ENCODE assay signal across 21 cellular contexts in the genomic region with DNA sequence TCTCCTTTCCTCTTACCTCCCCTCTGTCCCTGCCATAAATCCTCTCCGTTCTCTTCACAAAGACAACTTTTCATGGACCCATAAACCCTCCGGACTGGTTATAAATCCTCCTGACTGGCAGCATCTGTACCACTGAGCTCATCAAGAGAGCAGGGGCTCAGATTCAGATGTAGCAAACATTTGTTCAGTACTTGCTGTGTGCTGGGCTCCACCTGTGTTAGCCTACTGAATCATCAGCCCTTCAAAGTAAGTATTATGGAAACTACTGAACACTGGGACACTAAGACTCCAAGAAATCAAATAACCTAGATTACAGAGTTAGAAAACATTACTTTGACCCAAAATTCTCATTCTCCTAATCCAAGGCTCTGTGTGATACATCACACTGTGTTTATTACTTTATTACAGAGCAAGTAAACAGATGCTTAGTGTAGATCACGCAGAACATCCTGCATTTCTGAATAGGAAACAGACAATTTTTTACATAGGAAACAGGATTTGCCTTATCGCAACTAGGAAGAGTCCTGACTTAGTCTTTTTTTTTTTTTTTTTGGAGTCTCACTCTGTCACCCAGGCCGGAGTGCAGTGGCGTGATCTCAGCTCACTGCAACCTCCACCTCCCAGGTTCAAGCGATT.
"Had no signal": no experiment of that assay in that cellular context is flagged by ENCODE, and none has a peak within 500 bp of the region (broad histone marks: within the 10 kb centered on the region; RNA-seq: fewer than 3 reads in every experiment).

No MANE protein-coding gene starts in this region.

- H3K4me3 ChIP-seq: colonic mucosa, esophagus muscularis mucosa, gastroesophageal sphincter, heart left ventricle, hepatocyte, left lung, lower lobe of right lung had no signal

- H3K36me3 Mint-ChIP-seq: memory B cell had no signal

- H3K4me2 ChIP-seq: hepatocyte had no signal

- H3K27ac ChIP-seq: colonic mucosa, esophagus muscularis mucosa, foreskin keratinocyte, gastroesophageal sphincter, heart left ventricle, hepatocyte, left lung, lower lobe of right lung had no signal

- ATAC-seq: effector memory CD8-positive, alpha-beta T cell; gastroesophageal sphincter; heart left ventricle; left colon; left lung; left ventricle myocardium superior; lower lobe of right lung had no signal

- DNase-seq: colonic mucosa; cortex of kidney; effector CD8-positive, alpha-beta T cell; effector memory CD8-positive, alpha-beta T cell; endodermal cell; heart left ventricle; immature natural killer cell; islet precursor cell; kidney; left colon; left lung; left ventricle myocardium superior; lower lobe of right lung; mesendoderm; midbrain had no signal

- H2AFZ ChIP-seq: hepatocyte had no signal

- H3K4me3 Mint-ChIP-seq: dendritic cell treated with granulocyte-macrophage colony-stimulating factor and Interleukin-4, amounts not matched to agents 40 ng/mL and 50 ng/mL, for 4 days; effector memory CD8-positive, alpha-beta T cell; endodermal cell; immature natural killer cell; memory B cell had no signal

- H3K4me1 Mint-ChIP-seq: immature natural killer cell, memory B cell had no signal

- H3K79me2 ChIP-seq: hepatocyte had no signal

- H3K4me1 ChIP-seq: colonic mucosa, esophagus muscularis mucosa, foreskin keratinocyte, gastroesophageal sphincter, left lung, lower lobe of right lung had no signal

- H3K27ac Mint-ChIP-seq: dendritic cell treated with granulocyte-macrophage colony-stimulating factor and Interleukin-4, amounts not matched to agents 40 ng/mL and 50 ng/mL, for 4 days; effector memory CD8-positive, alpha-beta T cell; endodermal cell; immature natural killer cell; memory B cell had no signal

- H3K9me3 Mint-ChIP-seq: dendritic cell treated with granulocyte-macrophage colony-stimulating factor and Interleukin-4, amounts not matched to agents 40 ng/mL and 50 ng/mL, for 4 days; endodermal cell; memory B cell had no signal

- H3K27me3 Mint-ChIP-seq: dendritic cell treated with granulocyte-macrophage colony-stimulating factor and Interleukin-4, amounts not matched to agents 40 ng/mL and 50 ng/mL, for 4 days; effector memory CD8-positive, alpha-beta T cell had no signal

- H3K36me3 ChIP-seq: colonic mucosa, esophagus muscularis mucosa, gastroesophageal sphincter, heart left ventricle, left lung, lower lobe of right lung had no signal

- H3K27me3 ChIP-seq: colonic mucosa, esophagus muscularis mucosa, foreskin keratinocyte, gastroesophageal sphincter, heart left ventricle, hepatocyte, left lung had no signal

- H3K9me3 ChIP-seq: colonic mucosa, esophagus muscularis mucosa, gastroesophageal sphincter, heart left ventricle, left lung, lower lobe of right lung had no signal
